26 cellular contexts compared by ENCODE assay signal in the genomic region with DNA sequence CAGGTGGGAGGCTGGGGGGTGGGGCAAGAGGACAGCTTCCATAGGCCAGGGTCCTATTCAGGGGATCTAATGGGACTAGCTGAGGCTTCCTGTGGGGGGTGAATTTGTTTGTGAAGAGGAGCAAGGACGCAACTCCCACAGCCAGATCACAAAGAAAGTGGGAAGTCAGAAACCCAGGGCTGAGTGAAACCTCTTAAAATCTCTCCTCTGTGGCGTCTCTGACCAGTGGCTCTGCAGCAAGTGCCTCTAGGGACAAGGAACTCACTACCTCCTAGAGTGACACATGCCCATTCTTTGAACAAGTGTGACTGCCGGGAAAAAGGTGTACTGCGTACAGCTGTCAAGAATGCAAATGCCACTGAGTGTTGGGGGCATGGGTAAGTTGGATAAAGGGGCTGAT.
"Had no signal": no experiment of that assay in that cellular context is flagged by ENCODE, and none has a peak within 500 bp of the region (broad histone marks: within the 10 kb centered on the region; RNA-seq: fewer than 3 reads in every experiment).

No MANE protein-coding gene starts in this region.

- H3K9me3 Mint-ChIP-seq: activated CD8-positive, alpha-beta T cell treated with anti-CD3 and anti-CD28 coated beads for 36 hours; activated T-cell treated with anti-CD3 and anti-CD28 coated beads, Interleukin-2, amount 50 U/mL, for 72 hours; activated T-helper 2 cell treated with anti-CD3 and anti-CD28 coated beads, Interferon-gamma antibody, Interleukin-2, Interleukin-4, amounts not matched to agents 10 μg/mL and 5 μg/mL and 100 μg/mL, durations not matched to agents 14 hours and 24 hours and 36 hours had no signal

- H3K4me3 ChIP-seq: breast epithelium, SK-N-MC had no signal

- H3K4me1 ChIP-seq: breast epithelium had no signal

- DNase-seq: activated CD4-positive, alpha-beta T cell treated with anti-CD3 and anti-CD28 coated beads for 4 hours; activated CD8-positive, alpha-beta memory T cell treated with anti-CD3 and anti-CD28 coated beads, Interleukin-2, amount 50 U/mL, for 4 hours; activated CD8-positive, alpha-beta T cell treated with anti-CD3 and anti-CD28 coated beads for 36 hours; activated gamma-delta T cell treated with Interleukin-2 at 50 U/mL for 16 hours; activated naive CD4-positive, alpha-beta T cell treated with anti-CD3 and anti-CD28 coated beads, Interleukin-2, amount 50 U/mL, for 16 hours; activated T-cell treated with anti-CD3 and anti-CD28 coated beads, Interleukin-2, amount 50 U/mL, for 72 hours; aorta; central memory CD4-positive, alpha-beta T cell; NCI-H1092; NCI-H1417; NCI-H1930; NCI-H2171; NCI-H345; NCI-H510A; NCI-H526 treated with DMSO at 0.1 percent for 48 hours; NCI-H82; OCI-M1; RPMI8226; T-helper 1 cell; WERI-Rb-1 had no signal

- H3K27me3 ChIP-seq: breast epithelium had no signal

- H3K4me3 Mint-ChIP-seq: activated CD8-positive, alpha-beta T cell treated with anti-CD3 and anti-CD28 coated beads for 36 hours; activated T-cell treated with anti-CD3 and anti-CD28 coated beads, Interleukin-2, amount 50 U/mL, for 72 hours had no signal

- ATAC-seq: activated CD8-positive, alpha-beta T cell treated with anti-CD3 and anti-CD28 coated beads for 36 hours; activated T-cell treated with anti-CD3 and anti-CD28 coated beads, Interleukin-2, amount 50 U/mL, for 72 hours; Panc1; Right ventricle myocardium inferior had no signal

- H3K27ac ChIP-seq: breast epithelium, KMS-11, SK-N-MC, WERI-Rb-1 had no signal

- H3K4me2 ChIP-seq: KMS-11 had no signal

- H3K9ac ChIP-seq: KMS-11 had no signal

- H3K27ac Mint-ChIP-seq: activated CD8-positive, alpha-beta T cell treated with anti-CD3 and anti-CD28 coated beads for 36 hours; activated T-cell treated with anti-CD3 and anti-CD28 coated beads, Interleukin-2, amount 50 U/mL, for 72 hours; activated T-helper 2 cell treated with anti-CD3 and anti-CD28 coated beads, Interferon-gamma antibody, Interleukin-2, Interleukin-4, amounts not matched to agents 10 μg/mL and 5 μg/mL and 100 μg/mL, durations not matched to agents 14 hours and 24 hours and 36 hours had no signal

- H3K27me3 Mint-ChIP-seq: activated CD8-positive, alpha-beta T cell treated with anti-CD3 and anti-CD28 coated beads for 36 hours had no signal
